ENCODE assay signal across 10 cellular contexts in genomic region chr19:49359851-49360845, GRCh38. TPM values are rescaled to one million over a fixed set of nuclear protein-coding genes. Genes with fewer than 3 reads are reported as not detected.
A peak's percentile ranks its signal among the peaks of the same experiment; 100 is the strongest.
DNase-seq lines count a peak whose midpoint lies in the region; ATAC-seq and TF ChIP-seq lines count a peak whose summit lies in the region.
"Had no signal": no experiment of that assay in that cellular context is flagged by ENCODE, and none has a peak within 500 bp of the region (broad histone marks: within the 10 kb centered on the region; RNA-seq: fewer than 3 reads in every experiment).

No MANE protein-coding gene starts in this region.

- H3K27me3 ChIP-seq in iPS-15b (ENCODE audit: control insufficient read depth, insufficient read depth, low read length), result no peaks in the 10 kb centered on the region
- peaks cover 0 to 31% (median 18%) of the 10 kb centered on the region in 3 donors for H3K27me3 ChIP-seq in skeletal muscle tissue (ENCODE audit: control insufficient read depth in 3 of 3, insufficient read depth in 3 of 3, low read length in 3 of 3)

- H3K27ac ChIP-seq in skeletal muscle tissue (ENCODE audit: low read depth, low read length), result peak overlapping the region; percentile 91

- ATAC-seq in T-helper 17 cell (no peak), GM19397 (IDR thresholded peaks at IDR 0.05; ENCODE audit: unreplicated experiment) (no peak), GM21723 (IDR thresholded peaks at IDR 0.05; ENCODE audit: unreplicated experiment) (no peak)

- H3K27ac Mint-ChIP-seq in T-helper 17 cell, result no peak overlapping the region

- H3K9me3 ChIP-seq in T-helper 17 cell (ENCODE audit: control insufficient read depth, low read length, poor library complexity, severe bottlenecking) (no peaks in the 10 kb centered on the region), iPS-15b (ENCODE audit: control insufficient read depth, insufficient read depth, low read length) (no peaks in the 10 kb centered on the region), skeletal muscle tissue (ENCODE audit: control insufficient read depth in 3 of 3, low read length in 3 of 3) (no peaks in the 10 kb centered on the region)

- H3K9ac ChIP-seq in iPS-15b (ENCODE audit: low read depth, low read length) (peak overlapping the region; percentile 37), skeletal muscle tissue (ENCODE audit: low read depth in 1 of 3, low read length in 3 of 3) (no peak overlapping the region)

- H3K4me1 Mint-ChIP-seq in T-helper 17 cell, result peaks cover 32% of the 10 kb centered on the region

- DNase-seq in GM20000 (ENCODE audit: low spot score) (peak; percentile 37), T-helper 17 cell (no peak), NOMO-1 treated with dmso at 0.1 percent for 144 hours (lab: John Stamatoyannopoulos, UW; ENCODE audit: unreplicated experiment) (no peak), head of caudate nucleus (no peak)
- DNase-seq: activated CD4-positive, alpha-beta T cell treated with anti-CD3 and anti-CD28 coated beads for 48 hours; effector CD8-positive, alpha-beta T cell had no signal

- H3K36me3 Mint-ChIP-seq in T-helper 17 cell (ENCODE audit: low read depth), result peaks cover 5% of the 10 kb centered on the region

- H3K4me3 ChIP-seq in iPS-15b (ENCODE audit: low read depth, low read length) (no peak overlapping the region), skeletal muscle tissue (ENCODE audit: low read length in 3 of 3) (no peak overlapping the region)

- peaks cover 7% of the 10 kb centered on the region for H3K27me3 Mint-ChIP-seq in T-helper 17 cell

- intact Hi-C loops in head of caudate nucleus (cut with DNase I), result loop anchor here (5.0 kb wide), 1 partner anchor 262 kb away; no protein-coding TSS in a partner anchor

- no peak for TF ChIP-seq CTCF in GM20000 (IDR thresholded peaks at IDR 0.05; ENCODE audit: extremely low read depth, missing control alignments)

- peaks cover 18% of the 10 kb centered on the region for H3K36me3 ChIP-seq in iPS-15b (ENCODE audit: control insufficient read depth, insufficient read depth, low read length)
- H3K36me3 ChIP-seq in skeletal muscle tissue (ENCODE audit: control insufficient read depth in 3 of 3, insufficient read depth in 3 of 3, low read length in 3 of 3), result peaks cover 3 to 11% (median 7%) of the 10 kb centered on the region in 3 donors

- H3K4me1 ChIP-seq in iPS-15b (ENCODE audit: control insufficient read depth, insufficient read depth, low read length) (no peaks in the 10 kb centered on the region), skeletal muscle tissue (ENCODE audit: control insufficient read depth in 3 of 3, insufficient read depth in 3 of 3, low read length in 3 of 3) (peaks cover 14 to 22% (median 17%) of the 10 kb centered on the region in 3 donors)

- H3K4me3 Mint-ChIP-seq in T-helper 17 cell, result peak overlapping the region; percentile 25

RNA-seq across cellular contexts. Expression of gene TEAD2, which starts 2.1 kb away (rescaled TPM):
- total RNA-seq in T-helper 17 cell (under 1 TPM in 1 of 2 donors, not detected in 1; 0.17 TPM), skeletal muscle tissue (31.3 TPM)

RNA-seq across cellular contexts. Expression of gene DKKL1, which starts 3.5 kb away (rescaled TPM):
- not detected for total RNA-seq in T-helper 17 cell
- 0.52 TPM for total RNA-seq in skeletal muscle tissue

RNA-seq across cellular contexts. Expression of gene CD37, which starts 24.9 kb away (rescaled TPM):
- total RNA-seq in T-helper 17 cell (100 to 1,000 TPM; 288 to 373 TPM), skeletal muscle tissue (7.8 TPM)

RNA-seq across cellular contexts. Expression of gene KASH5, which starts 27.9 kb away (rescaled TPM):
- total RNA-seq in T-helper 17 cell (under 1 TPM in 1 of 2 donors, not detected in 1; 0.86 TPM), skeletal muscle tissue (not detected)

RNA-seq across cellular contexts. Expression of gene SLC6A16, which starts 35.2 kb away (rescaled TPM):
- 1 to 10 TPM; 3.1 to 3.7 TPM for total RNA-seq in T-helper 17 cell
- total RNA-seq in skeletal muscle tissue, result not detected

Comparison
In these comparisons a context has a peak if more than half of its experiments do, and no peak if none do; other contexts are left out.
1. RNA of gene TEAD2, which starts 2.1 kb away (total RNA-seq): 31.3 TPM in skeletal muscle tissue (single experiment); 0.17 TPM in T-helper 17 cell; every median in the first group is over 10 times any median in the second.
2. RNA of gene CD37, which starts 24.9 kb away (total RNA-seq): 288 to 373 TPM in T-helper 17 cell; 7.8 TPM in skeletal muscle tissue (single experiment); every median in the first group is over 10 times any median in the second.